In genomic region chr22:41177040-41177625, GRCh38 we compare ENCODE assay signal across 18 cellular contexts.
"Had no signal": no experiment of that assay in that cellular context is flagged by ENCODE, and none has a peak within 500 bp of the region (broad histone marks: within the 10 kb centered on the region; RNA-seq: fewer than 3 reads in every experiment).

No MANE protein-coding gene starts in this region.

- H3K4me3 ChIP-seq: esophagus muscularis mucosa, neural progenitor cell, sigmoid colon, suprapubic skin had no signal

- H3K9me3 ChIP-seq: esophagus muscularis mucosa, sigmoid colon, suprapubic skin had no signal

- H2AFZ ChIP-seq: neural progenitor cell had no signal

- H3K27ac ChIP-seq: esophagus muscularis mucosa, neural progenitor cell, sigmoid colon, suprapubic skin had no signal

- H3K4me1 ChIP-seq: neural progenitor cell had no signal

- FAIRE-seq: endometrium had no signal

- DNase-seq: activated CD4-positive, alpha-beta T cell treated with anti-CD3 and anti-CD28 coated beads for 48 hours; activated effector memory CD4-positive, alpha-beta T cell treated with anti-CD3 and anti-CD28 coated beads, Interleukin-2, amount 50 U/mL, for 16 hours; activated T-cell treated with anti-CD3 and anti-CD28 coated beads, Interleukin-2, amount 50 U/mL, for 24 hours; amniotic stem cell; cerebellar nuclear complex; glutamatergic neuron; left colon; mesendoderm; sigmoid colon; stimulated activated CD4-positive, alpha-beta T cell treated with anti-CD3 and anti-CD28 coated beads, Interleukin-12 subunit alpha, Interleukin-12 subunit beta, amount 100 ng/mL, for 4 hours; stimulated activated naive CD4-positive, alpha-beta T cell treated with Interleukin-2 at 50 U/mL for 16 hours; T-cell; T1000 had no signal

- ATAC-seq: activated naive CD4-positive, alpha-beta T cell treated with anti-CD3 and anti-CD28 coated beads, Interleukin-2, amount 50 U/mL, for 72 hours; left colon had no signal

- H3K9ac ChIP-seq: neural progenitor cell had no signal

- H3K4me2 ChIP-seq: neural progenitor cell had no signal

- H3K27me3 ChIP-seq: esophagus muscularis mucosa, neural progenitor cell, sigmoid colon, suprapubic skin had no signal
